8 cellular contexts compared by ENCODE assay signal in genomic region chr15:99371180-99372103, GRCh38.
DNase-seq lines count a peak whose midpoint lies in the region; ATAC-seq and TF ChIP-seq lines count a peak whose summit lies in the region.

No MANE protein-coding gene starts in this region.

- no peak overlapping the region for H2BK120ac ChIP-seq in mesendoderm (ENCODE audit: low read depth, low read length)

- H2AFZ ChIP-seq in MM.1S (ENCODE audit: low read length), result peak overlapping the region; percentile 59

- H4K5ac ChIP-seq in mesendoderm (ENCODE audit: low read length), result no peak overlapping the region

- no peaks in the 10 kb centered on the region for H3K9me2 ChIP-seq in MM.1S (replicated peaks; ENCODE audit: insufficient read depth, low read length)

- in situ Hi-C loops in ACHN (cut with HindIII; ENCODE audit: low pct_ligation_motif_present, low pct_unique_long_range_greater_than_20kb, low sequenced_read_pairs), result no loop called here

- WGBS in mesendoderm (ENCODE audit: extremely low coverage, insufficient coverage, low lambda C conversion rate), result no CpG with 5 or more reads among the region's 4 CpGs
- WGBS in body of pancreas, 2 donors, result 77% methylated on average over 4 of the region's 4 CpGs

- no peaks in the 10 kb centered on the region for H3K79me2 ChIP-seq in MM.1S (ENCODE audit: low read length)
- no peaks in the 10 kb centered on the region for H3K79me2 ChIP-seq in mesendoderm (ENCODE audit: control insufficient read depth, insufficient read depth, low read length)

- H2BK5ac ChIP-seq in mesendoderm (ENCODE audit: low read length), result no peak overlapping the region

- H3K27ac ChIP-seq in MM.1S (ENCODE audit: low read length) (no peak overlapping the region; the same call in 1 of the 2 replicates), mesendoderm (ENCODE audit: low read depth, low read length) (no peak overlapping the region), body of pancreas (no peak overlapping the region)

- no peak overlapping the region for H4K8ac ChIP-seq in mesendoderm (ENCODE audit: low read depth, low read length)

- H3K27ac Mint-ChIP-seq in memory B cell, result peak overlapping the region; percentile 46

- H3K23ac ChIP-seq in mesendoderm (ENCODE audit: low read length), result no peak overlapping the region

- no peak overlapping the region for H3K56ac ChIP-seq in mesendoderm (ENCODE audit: low read length)

- no peaks in the 10 kb centered on the region for H3K27me3 Mint-ChIP-seq in memory B cell

- H3K4me2 ChIP-seq in MM.1S (ENCODE audit: low read depth, low read length) (peak overlapping the region; percentile 31; the same call in 1 of the 2 replicates), mesendoderm (ENCODE audit: low read length) (no peak overlapping the region)

- no peak overlapping the region for H3K9ac ChIP-seq in MM.1S (ENCODE audit: low read length)
- H3K9ac ChIP-seq in mesendoderm (ENCODE audit: low read length), result no peak overlapping the region

- intact Hi-C loops in body of pancreas (cut with DNase I), result no loop called here

- H3K4ac ChIP-seq in mesendoderm (ENCODE audit: low read depth, low read length), result no peak overlapping the region

- no peaks in the 10 kb centered on the region; the same call in 1 of the 2 replicates for H3F3A ChIP-seq in MM.1S (ENCODE audit: insufficient read depth, low read length)

- no peak overlapping the region for H3K4me3 Mint-ChIP-seq in memory B cell

- peak; percentile 95 for ATAC-seq in GM18517 (IDR thresholded peaks at IDR 0.05; ENCODE audit: unreplicated experiment)
- peak; percentile 73 for ATAC-seq in GM21737 (IDR thresholded peaks at IDR 0.05; ENCODE audit: unreplicated experiment)
- ATAC-seq in memory B cell (ENCODE audit: low read depth), result peak; percentile 71
- ATAC-seq in body of pancreas, result no peak

- H4K20me1 ChIP-seq in MM.1S (ENCODE audit: insufficient read depth, low read length), result no peaks in the 10 kb centered on the region

- peaks cover 10% of the 10 kb centered on the region for H3K9me3 Mint-ChIP-seq in memory B cell

- H3K9me3 ChIP-seq in MM.1S (replicated peaks; ENCODE audit: insufficient read depth, low read length), result no peaks in the 10 kb centered on the region
- H3K9me3 ChIP-seq in body of pancreas, result no peaks in the 10 kb centered on the region

- H3K4me1 Mint-ChIP-seq in memory B cell, result peaks cover 8% of the 10 kb centered on the region

- no peaks in the 10 kb centered on the region for H3K79me1 ChIP-seq in mesendoderm (ENCODE audit: low read length)

- H3K18ac ChIP-seq in mesendoderm (ENCODE audit: low read length), result no peak overlapping the region

- DNase-seq in MM.1S, result peak; percentile 60
- DNase-seq in memory B cell (ENCODE audit: low spot score in 2 of 2), result no peak
- DNase-seq in mesendoderm, result no peak
- no peak for DNase-seq in ACHN
- DNase-seq in body of pancreas, result no peak
- DNase-seq in amygdala (lab: John Stamatoyannopoulos, UW), result no peak

- no peak for TF ChIP-seq POLR2A in body of pancreas (IDR thresholded peaks at IDR 0.05)

- H3K4me1 ChIP-seq in MM.1S (ENCODE audit: low read length) (peaks cover 14% of the 10 kb centered on the region), mesendoderm (ENCODE audit: control insufficient read depth, low read depth, low read length) (no peaks in the 10 kb centered on the region), body of pancreas (no peaks in the 10 kb centered on the region)

- no peak overlapping the region for H2AK5ac ChIP-seq in mesendoderm (ENCODE audit: low read length)

- no peaks in the 10 kb centered on the region for H3K27me3 ChIP-seq in MM.1S (replicated peaks; ENCODE audit: insufficient read depth, low read length)
- H3K27me3 ChIP-seq in mesendoderm (ENCODE audit: insufficient read depth, low read length, poor library complexity), result no peaks in the 10 kb centered on the region
- no peaks in the 10 kb centered on the region for H3K27me3 ChIP-seq in body of pancreas

- TF ChIP-seq CTCF in MM.1S (IDR thresholded peaks at IDR 0.05; ENCODE audit: low read length), result peak; percentile 56
- TF ChIP-seq CTCF in body of pancreas (IDR thresholded peaks at IDR 0.05), result no peak

- no peak overlapping the region for H3K4me3 ChIP-seq in MM.1S (ENCODE audit: low read length)
- H3K4me3 ChIP-seq in mesendoderm (ENCODE audit: low read length), result no peak overlapping the region
- no peak overlapping the region for H3K4me3 ChIP-seq in body of pancreas

- peaks cover 26% of the 10 kb centered on the region for H3K36me3 Mint-ChIP-seq in memory B cell

- H3K36me3 ChIP-seq in MM.1S (replicated peaks; ENCODE audit: insufficient read depth, low read length), result no peaks in the 10 kb centered on the region
- H3K36me3 ChIP-seq in mesendoderm (ENCODE audit: control insufficient read depth, insufficient read depth, low read length), result no peaks in the 10 kb centered on the region
- no peaks in the 10 kb centered on the region for H3K36me3 ChIP-seq in body of pancreas (replicated peaks in 1 of 2; ENCODE audit: insufficient read depth in 1 of 2, low read depth in 2 of 2)

- no peak overlapping the region for H2BK15ac ChIP-seq in mesendoderm (replicated peaks; ENCODE audit: low read depth)
